Comparison of ENCODE assay signal across 9 cellular contexts in genomic region chr20:3041818-3042504, GRCh38. TPM values are rescaled to one million over a fixed set of nuclear protein-coding genes. Genes with fewer than 3 reads are reported as not detected.
DNase-seq lines count a peak whose midpoint lies in the region; ATAC-seq, FAIRE-seq and TF ChIP-seq lines count a peak whose summit lies in the region.
"Had no signal": no experiment of that assay in that cellular context is flagged by ENCODE, and none has a peak within 500 bp of the region (broad histone marks: within the 10 kb centered on the region; RNA-seq: fewer than 3 reads in every experiment).

No MANE protein-coding gene starts in this region.

- H2BK5ac ChIP-seq in mesenchymal stem cell (ENCODE audit: low read depth, low read length, poor library complexity, severe bottlenecking) = no peak overlapping the region

- H4K8ac ChIP-seq in mesenchymal stem cell (ENCODE audit: low read length) = no peak overlapping the region

- no peaks in the 10 kb centered on the region for H3K9me3 ChIP-seq in A549
- H3K9me3 ChIP-seq in HUES48 (ENCODE audit: control insufficient read depth, insufficient read depth, low read length) = no peaks in the 10 kb centered on the region
- no peaks in the 10 kb centered on the region for H3K9me3 ChIP-seq in mesenchymal stem cell (ENCODE audit: control insufficient read depth, low read length)
- no peaks in the 10 kb centered on the region for H3K9me3 ChIP-seq in BE2C

- H3K4me3 ChIP-seq in A549 (no peak overlapping the region), HUES48 (ENCODE audit: low read depth, low read length) (peak overlapping the region; percentile 41), mesenchymal stem cell (ENCODE audit: insufficient read depth in 1 of 2, low read depth in 1 of 2, low read length in 2 of 2) (no peak overlapping the region), BE2C (ENCODE audit: low read depth, low read length) (no peak overlapping the region)

- H2AK5ac ChIP-seq in mesenchymal stem cell (ENCODE audit: low read length, severe bottlenecking) = no peak overlapping the region

- H2BK15ac ChIP-seq in mesenchymal stem cell (ENCODE audit: low read depth, poor library complexity, severe bottlenecking) = no peak overlapping the region

- H3K4ac ChIP-seq in mesenchymal stem cell (ENCODE audit: low read depth in 1 of 2, low read length in 2 of 2) = no peak overlapping the region

- no peak overlapping the region for H3K4me3 Mint-ChIP-seq in chondrocyte (ENCODE audit: unreplicated experiment)

- no peak overlapping the region for H2AFZ ChIP-seq in mesenchymal stem cell (ENCODE audit: low read depth, low read length)

- no peak overlapping the region for H3K27ac ChIP-seq in A549
- peak overlapping the region; percentile 22 for H3K27ac ChIP-seq in HUES48 (ENCODE audit: low read depth, low read length)
- H3K27ac ChIP-seq in mesenchymal stem cell (ENCODE audit: low read length, poor library complexity, severe bottlenecking) = peak overlapping the region; percentile 11

- no peak overlapping the region for H4K91ac ChIP-seq in mesenchymal stem cell (ENCODE audit: low read length)

- no peak overlapping the region for H3K14ac ChIP-seq in mesenchymal stem cell (ENCODE audit: low read length in 2 of 2)

- peak overlapping the region; percentile 35; the same call in 2 of the 3 replicates for H3K4me2 ChIP-seq in A549
- H3K4me2 ChIP-seq in mesenchymal stem cell (ENCODE audit: low read length, poor library complexity, severe bottlenecking) = no peak overlapping the region

- TF ChIP-seq EP300 in A549 (IDR thresholded peaks at IDR 0.05) = no peak

- no peak overlapping the region for H2BK120ac ChIP-seq in mesenchymal stem cell (ENCODE audit: low read depth, low read length)

- H3K4me1 Mint-ChIP-seq in chondrocyte (ENCODE audit: low read depth) = peaks cover 24% of the 10 kb centered on the region

- TF ChIP-seq POLR2A in A549 (IDR thresholded peaks at IDR 0.05; ENCODE audit: low read length) = no peak

- H3K23ac ChIP-seq in mesenchymal stem cell (ENCODE audit: low read length in 2 of 2) = no peak overlapping the region

- H3K18ac ChIP-seq in mesenchymal stem cell (ENCODE audit: low read depth in 1 of 2, low read length in 2 of 2) = no peak overlapping the region

- no peak for TF ChIP-seq RAD21 in A549 (conservative IDR thresholded peaks at IDR 0.05 in 1 of 2, IDR thresholded peaks at IDR 0.05 in 1 of 2)

- no peaks in the 10 kb centered on the region for H3K9me3 Mint-ChIP-seq in chondrocyte (ENCODE audit: low read depth)

- H2BK12ac ChIP-seq in mesenchymal stem cell (ENCODE audit: low read length in 2 of 2) = no peak overlapping the region

- H3K9ac ChIP-seq in HUES48 (ENCODE audit: low read depth, low read length) (peak overlapping the region; percentile 51), mesenchymal stem cell (ENCODE audit: low read length) (peak overlapping the region; percentile 41)

- CTCF ChIA-PET in A549 (lab: Yijun Ruan, JAX) = interaction anchor here (1.2 to 2.6 kb wide), 4 partner anchors 11 to 274 kb away, joined by 3 to 16 read pairs (median 6); no protein-coding TSS in a partner anchor

- WGBS in A549 (ENCODE audit: missing lambda C conversion rate) = 68% methylated on average over 13 of the region's 13 CpGs
- WGBS in mesenchymal stem cell = 89% methylated on average over 13 of the region's 13 CpGs

- POLR2A ChIA-PET in A549 (lab: Yijun Ruan, JAX) = no interaction called here

- peak overlapping the region; percentile 55 for H3K27ac Mint-ChIP-seq in chondrocyte (ENCODE audit: unreplicated experiment)

- H3K36me3 ChIP-seq in HUES48 (ENCODE audit: control insufficient read depth, insufficient read depth, low read length) (peaks cover 36% of the 10 kb centered on the region), mesenchymal stem cell (ENCODE audit: control insufficient read depth in 1 of 2, insufficient read depth in 2 of 2, low read depth in 1 of 2, low read length in 2 of 2) (peaks cover 47 to 49% of the 10 kb centered on the region in 2 experiments), BE2C (no peaks in the 10 kb centered on the region)

- FAIRE-seq in A549 (lab: Jason Lieb, UNC) = no peak
- FAIRE-seq: G401.6 had no signal

- ATAC-seq in A549 = no peak

- H3K36me3 Mint-ChIP-seq in chondrocyte (ENCODE audit: low read depth) = peaks cover 18% of the 10 kb centered on the region

- H3K27me3 Mint-ChIP-seq in chondrocyte (ENCODE audit: low read depth) = no peaks in the 10 kb centered on the region

- H3K4me1 ChIP-seq in A549 = peaks cover 15% of the 10 kb centered on the region
- H3K4me1 ChIP-seq in HUES48 (ENCODE audit: control insufficient read depth, insufficient read depth, low read length) = peaks cover 21% of the 10 kb centered on the region
- H3K4me1 ChIP-seq in mesenchymal stem cell (ENCODE audit: control insufficient read depth, insufficient read depth, low read depth, low read length) = peaks cover 21% of the 10 kb centered on the region
- H3K4me1 ChIP-seq in BE2C = no peaks in the 10 kb centered on the region

- H3K79me1 ChIP-seq in mesenchymal stem cell (replicated peaks; ENCODE audit: low read length, poor library complexity, severe bottlenecking) = peaks cover 4% of the 10 kb centered on the region

- TF ChIP-seq CTCF in A549 (IDR thresholded peaks at IDR 0.05) (no peak), chondrocyte (IDR thresholded peaks at IDR 0.05) (no peak), BE2C (IDR thresholded peaks at IDR 0.05; ENCODE audit: low read depth, low read length) (no peak)

- no peaks in the 10 kb centered on the region for H3K27me3 ChIP-seq in HUES48 (ENCODE audit: control insufficient read depth, insufficient read depth, low read length)
- no peaks in the 10 kb centered on the region for H3K27me3 ChIP-seq in mesenchymal stem cell (ENCODE audit: control insufficient read depth in 1 of 2, insufficient read depth in 1 of 2, low read length in 2 of 2)
- H3K27me3 ChIP-seq in BE2C = no peaks in the 10 kb centered on the region

- no peak for DNase-seq in A549 (ENCODE audit: low read depth in 1 of 2, low spot score in 1 of 2)
- DNase-seq in chondrocyte (ENCODE audit: low spot score) = no peak
- no peak for DNase-seq in mesenchymal stem cell
- DNase-seq in BE2C = no peak
- DNase-seq in A172 (ENCODE audit: low spot score) = no peak
- no peak for DNase-seq in activated CD8-positive, alpha-beta memory T cell treated with anti-CD3 and anti-CD28 coated beads for 24 hours
- no peak for DNase-seq in NCI-H1694 (lab: John Stamatoyannopoulos, UW)

RNA-seq across cellular contexts. Expression of gene GNRH2, which starts 1.5 kb away (rescaled TPM):
- polyA plus RNA-seq in A549 (2011; rRNA removed) (not detected in 2 replicates), A549 (2017; fragmentation: RNase III; extraction: RNeasy Plus Mini Kit Qiagen cat#74134 plus additional on column Dnase treatment) (0.12 to 0.20 TPM in 2 of 3 replicates, not detected in the other)
- 0.17 and 0.31 TPM in 2 replicates for polyA plus RNA-seq in A549 (2012; cell fraction: cytosol; rRNA removed)
- 2.1 and 3.4 TPM in 2 replicates for polyA plus RNA-seq in A549 (2012; cell fraction: nucleus; rRNA removed)
- polyA minus RNA-seq in A549 (2011; rRNA and poly(A)+ RNA removed) = 0.50 and 0.63 TPM in 2 replicates
- 0.94 TPM in 1 of 3 replicates, not detected in the others for total RNA-seq in chondrocyte
- polyA plus RNA-seq in mesenchymal stem cell (2013, experiment 1 of 2) = not detected
- not detected for polyA plus RNA-seq in mesenchymal stem cell (2013, experiment 2 of 2)
- polyA plus RNA-seq in BE2C (2012; ENCODE audit: insufficient read depth, insufficient read length, low read depth) = not detected
- total RNA-seq in A172 (2014; rRNA removed; shearing (Covaris generic)) = not detected in 2 replicates

RNA-seq across cellular contexts. Expression of gene MRPS26, which starts 3.9 kb away (rescaled TPM):
- polyA plus RNA-seq in A549 (2011; rRNA removed) = 69.4 and 71.3 TPM in 2 replicates
- polyA plus RNA-seq in A549 (2012; cell fraction: cytosol; rRNA removed) = 253 and 262 TPM in 2 replicates
- polyA plus RNA-seq in A549 (2012; cell fraction: nucleus; rRNA removed) = 125 and 159 TPM in 2 replicates
- polyA plus RNA-seq in A549 (2017; fragmentation: RNase III; extraction: RNeasy Plus Mini Kit Qiagen cat#74134 plus additional on column Dnase treatment) = 106 to 111 TPM (median 107 TPM) in 3 replicates
- 30.7 and 30.9 TPM in 2 replicates for polyA minus RNA-seq in A549 (2011; rRNA and poly(A)+ RNA removed)
- total RNA-seq in chondrocyte = 30.9 to 41.2 TPM (median 31.0 TPM) in 3 replicates
- 22.3 TPM for polyA plus RNA-seq in mesenchymal stem cell (2013, experiment 1 of 2)
- 24.4 TPM for polyA plus RNA-seq in mesenchymal stem cell (2013, experiment 2 of 2)
- 123 TPM for polyA plus RNA-seq in BE2C (2012; ENCODE audit: insufficient read depth, insufficient read length, low read depth)
- 98.6 and 101 TPM in 2 replicates for total RNA-seq in A172 (2014; rRNA removed; shearing (Covaris generic))

RNA-seq across cellular contexts. Expression of gene OXT, which starts 29.5 kb away (rescaled TPM):
- polyA plus RNA-seq in A549 (2011; rRNA removed) (not detected in 2 replicates), A549 (2017; fragmentation: RNase III; extraction: RNeasy Plus Mini Kit Qiagen cat#74134 plus additional on column Dnase treatment) (not detected in 3 replicates)
- polyA plus RNA-seq in A549 (2012; cell fraction: cytosol; rRNA removed) = not detected in 2 replicates
- not detected in 2 replicates for polyA plus RNA-seq in A549 (2012; cell fraction: nucleus; rRNA removed)
- not detected in 2 replicates for polyA minus RNA-seq in A549 (2011; rRNA and poly(A)+ RNA removed)
- total RNA-seq in chondrocyte = not detected in 3 replicates
- not detected for polyA plus RNA-seq in mesenchymal stem cell (2013, experiment 1 of 2)
- polyA plus RNA-seq in mesenchymal stem cell (2013, experiment 2 of 2) = not detected
- not detected for polyA plus RNA-seq in BE2C (2012; ENCODE audit: insufficient read depth, insufficient read length, low read depth)
- total RNA-seq in A172 (2014; rRNA removed; shearing (Covaris generic)) = not detected in 2 replicates

RNA-seq across cellular contexts. Expression of gene AVP, which starts 42.6 kb away (rescaled TPM):
- polyA plus RNA-seq in A549 (2011; rRNA removed) (not detected in 2 replicates), A549 (2017; fragmentation: RNase III; extraction: RNeasy Plus Mini Kit Qiagen cat#74134 plus additional on column Dnase treatment) (not detected in 3 replicates)
- not detected in 2 replicates for polyA plus RNA-seq in A549 (2012; cell fraction: cytosol; rRNA removed)
- not detected in 2 replicates for polyA plus RNA-seq in A549 (2012; cell fraction: nucleus; rRNA removed)
- not detected in 2 replicates for polyA minus RNA-seq in A549 (2011; rRNA and poly(A)+ RNA removed)
- not detected in 3 replicates for total RNA-seq in chondrocyte
- polyA plus RNA-seq in mesenchymal stem cell (2013, experiment 1 of 2) = not detected
- polyA plus RNA-seq in mesenchymal stem cell (2013, experiment 2 of 2) = not detected
- polyA plus RNA-seq in BE2C (2012; ENCODE audit: insufficient read depth, insufficient read length, low read depth) = not detected
- total RNA-seq in A172 (2014; rRNA removed; shearing (Covaris generic)) = not detected in 2 replicates

Comparison
In these comparisons a context has a peak if more than half of its experiments do, and no peak if none do; other contexts are left out.
1. H3K27ac ChIP-seq: peak in HUES48 (single experiment) and mesenchymal stem cell (single experiment); none in A549 (0 of 2).